24 cellular contexts compared by ENCODE assay signal in the genomic region with DNA sequence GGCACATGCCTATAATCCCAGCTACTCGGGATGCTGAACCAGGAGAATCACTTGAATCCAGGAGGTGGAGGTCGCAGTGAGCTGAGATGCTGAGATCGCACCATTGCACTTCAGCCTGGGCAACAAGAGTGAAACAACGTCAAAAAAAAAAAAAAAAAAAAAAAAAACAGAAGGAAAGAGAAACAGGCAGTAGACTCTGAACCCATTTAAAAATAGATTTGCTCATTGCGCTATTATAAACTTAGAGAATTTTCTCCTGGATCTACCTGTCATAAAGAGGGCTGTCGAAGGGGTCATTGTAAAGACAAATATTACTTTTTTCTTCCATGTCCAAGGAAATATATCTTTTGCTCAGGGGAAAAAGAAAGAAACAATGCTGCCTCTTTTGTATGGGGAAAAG.
A peak's percentile ranks its signal among the peaks of the same experiment; 100 is the strongest.
DNase-seq lines count a peak whose midpoint lies in the region; ATAC-seq, FAIRE-seq and TF ChIP-seq lines count a peak whose summit lies in the region.
"Had no signal": no experiment of that assay in that cellular context is flagged by ENCODE, and none has a peak within 500 bp of the region (broad histone marks: within the 10 kb centered on the region; RNA-seq: fewer than 3 reads in every experiment).

No MANE protein-coding gene starts in this region.

- 0 out of 2 replicates have a peak overlapping the region, but pooled peaks have one; percentile 54 for H2BK5ac ChIP-seq in H1 (ENCODE audit: low read depth, low read length)

- H3K4me3 ChIP-seq in H1 (ENCODE audit: extremely low read depth in 1 of 4, insufficient read depth in 2 of 4, low read depth in 3 of 4, low read length in 4 of 4) (no peak overlapping the region), hepatocyte (no peak overlapping the region), mucosa of descending colon (no peak overlapping the region)
- H3K4me3 ChIP-seq: BLaER1, GM12878 had no signal

- H3K23ac ChIP-seq in H1 (ENCODE audit: insufficient read length) = no peak overlapping the region

- DNase-seq in H1 (ENCODE audit: low read depth in 1 of 2, low spot score in 2 of 2) (no peak), hepatocyte (ENCODE audit: low spot score) (no peak), left lobe of liver (ENCODE audit: low spot score) (no peak), mucosa of descending colon (no peak), NCI-H526 (lab: John Stamatoyannopoulos, UW) (no peak), NCI-H1417 (lab: John Stamatoyannopoulos, UW) (no peak)
- DNase-seq: 8988T; ACHN; BE2C; C1 segment of cervical spinal cord; Caco-2; Calu3; CD4-positive, alpha-beta memory T cell; CD4-positive, CD25-positive, alpha-beta regulatory T cell; DMS79 treated with DMSO at 0.1 percent for 48 hours; GDM1 had no signal

- H3K27me3 ChIP-seq in H1 (replicated peaks in 1 of 4; ENCODE audit: control insufficient read depth in 3 of 4, extremely low read depth in 1 of 4, insufficient read depth in 3 of 4, low read length in 3 of 4) (no peaks in the 10 kb centered on the region; a peak in 1 of 7 replicates), hepatocyte (no peaks in the 10 kb centered on the region)
- H3K27me3 ChIP-seq: BE2C, BLaER1 had no signal

- ATAC-seq in left lobe of liver (peak; percentile 24), mucosa of descending colon (peak; percentile 53), HG02623 (IDR thresholded peaks at IDR 0.05; ENCODE audit: unreplicated experiment) (no peak), GM18870 (IDR thresholded peaks at IDR 0.05; ENCODE audit: unreplicated experiment) (no peak)
- ATAC-seq: GM12878 had no signal

- intact Hi-C loops in mucosa of descending colon (cut with DNase I, micrococcal nuclease) = no loop called here

- POLR2A ChIA-PET in H1 (lab: Charles Lee; ENCODE audit: partially characterized antibody) = interaction anchor here (0.6 kb wide), 1 partner anchor 11 kb away, joined by 3 read pairs; no protein-coding TSS in a partner anchor

- H3K9me2 ChIP-seq in hepatocyte (replicated peaks; ENCODE audit: insufficient read depth) = no peaks in the 10 kb centered on the region

- H3K18ac ChIP-seq in H1 (ENCODE audit: extremely low read depth, low read length) = no peak overlapping the region

- no peaks in the 10 kb centered on the region for H4K20me1 ChIP-seq in H1 (replicated peaks in 1 of 2; ENCODE audit: control insufficient read depth in 1 of 2, insufficient read depth in 2 of 2, low read length in 2 of 2)
- H4K20me1 ChIP-seq in hepatocyte (ENCODE audit: insufficient read depth, poor library complexity, severe bottlenecking) = no peaks in the 10 kb centered on the region
- H4K20me1 ChIP-seq: BLaER1 had no signal

- CTCF ChIA-PET in H1 (lab: Charles Lee; ENCODE audit: partially characterized antibody) = no interaction called here

- H3K9me3 ChIP-seq in H1 (ENCODE audit: insufficient read depth in 2 of 2, low read depth in 1 of 2, low read length in 1 of 2) (no peaks in the 10 kb centered on the region), hepatocyte (ENCODE audit: low read depth) (no peaks in the 10 kb centered on the region), mucosa of descending colon (no peaks in the 10 kb centered on the region)
- H3K9me3 ChIP-seq: BE2C, BLaER1, Caco-2 had no signal

- 92% methylated on average over 5 of the region's 6 CpGs; no CpG with 5 or more reads in 1 of the 2 experiments for WGBS in H1 (ENCODE audit: extremely low coverage in 1 of 2, insufficient coverage in 1 of 2, insufficient read length in 1 of 2, insufficient replicate concordance in 2 of 2, low coverage in 1 of 2, low lambda C conversion rate in 2 of 2, missing lambda C conversion rate in 1 of 2), 2 experiments
- WGBS in hepatocyte (ENCODE audit: low lambda C conversion rate, missing lambda C conversion rate) = 91% methylated on average over 5 of the region's 6 CpGs

- no peaks in the 10 kb centered on the region for H3K79me1 ChIP-seq in H1 (ENCODE audit: low read depth, low read length)

- no peak overlapping the region for H3K4ac ChIP-seq in H1 (replicated peaks; ENCODE audit: insufficient read length, low read depth, low read length)

- no peak overlapping the region for H2AK5ac ChIP-seq in H1 (ENCODE audit: low read depth, low read length)

- H3K79me2 ChIP-seq in H1 (ENCODE audit: control insufficient read depth in 1 of 2, insufficient read depth in 2 of 2, low read length in 2 of 2) = no peaks in the 10 kb centered on the region
- no peaks in the 10 kb centered on the region for H3K79me2 ChIP-seq in hepatocyte

- TF ChIP-seq CTCF in H1 (IDR thresholded peaks at IDR 0.05; ENCODE audit: control extremely low read depth in 1 of 3, insufficient read depth in 1 of 3, low read depth in 1 of 3, low read length in 3 of 3) (no peak), hepatocyte (IDR thresholded peaks at IDR 0.05; ENCODE audit: poor library complexity) (no peak), mucosa of descending colon (IDR thresholded peaks at IDR 0.05) (no peak)

- TF ChIP-seq RAD21 in H1 (IDR thresholded peaks at IDR 0.05 in 1 of 2, conservative IDR thresholded peaks at IDR 0.05 in 1 of 2; ENCODE audit: low read depth in 2 of 2, low read length in 2 of 2) = no peak

- H2AFZ ChIP-seq in H1 (ENCODE audit: low read length) = no peak overlapping the region
- no peak overlapping the region for H2AFZ ChIP-seq in hepatocyte

- H2BK20ac ChIP-seq in H1 (ENCODE audit: low read length) = no peak overlapping the region

- H3K36me3 ChIP-seq in H1 (ENCODE audit: control insufficient read depth in 2 of 4, insufficient read depth in 4 of 4, low read length in 3 of 4) (no peaks in the 10 kb centered on the region), hepatocyte (replicated peaks; ENCODE audit: insufficient read depth, low read depth) (no peaks in the 10 kb centered on the region), mucosa of descending colon (ENCODE audit: low read depth) (no peaks in the 10 kb centered on the region)
- H3K36me3 ChIP-seq: BE2C, BLaER1 had no signal

- no peak overlapping the region for H2BK15ac ChIP-seq in H1 (ENCODE audit: low read length)

- no peak for TF ChIP-seq EP300 in H1 (IDR thresholded peaks at IDR 0.05; ENCODE audit: borderline replicate concordance in 1 of 2, low read depth in 2 of 2, low read length in 2 of 2)

- H3K56ac ChIP-seq in H1 (replicated peaks; ENCODE audit: insufficient read length, low read depth, low read length) = no peak overlapping the region

- H3K9ac ChIP-seq in H1 (replicated peaks in 1 of 4; ENCODE audit: extremely low read depth in 1 of 4, low read depth in 3 of 4, low read length in 3 of 4) = no peak overlapping the region
- H3K9ac ChIP-seq: BLaER1 had no signal

- H3K27ac ChIP-seq in H1 (ENCODE audit: low read depth, low read length) (no peak overlapping the region), hepatocyte (no peak overlapping the region)
- H3K27ac ChIP-seq: BLaER1 had no signal

- no peak overlapping the region for H4K8ac ChIP-seq in H1 (ENCODE audit: extremely low read depth, insufficient read depth, low read length)

- no peak for TF ChIP-seq POLR2A in H1 (IDR thresholded peaks at IDR 0.05; ENCODE audit: control extremely low read depth in 1 of 2, low read depth in 2 of 2, low read length in 2 of 2)

- no peak for FAIRE-seq in H1 (lab: Jason Lieb, UNC)
- FAIRE-seq: A204.1, D721Med, GM12878, GM12892, GM19239 had no signal

- peak overlapping the region; percentile 69; the same call in 1 of the 2 replicates for H2BK12ac ChIP-seq in H1 (ENCODE audit: low read depth, low read length)

- no peak overlapping the region for H3K4me2 ChIP-seq in H1 (ENCODE audit: insufficient read depth in 1 of 2, low read depth in 2 of 2, low read length in 2 of 2)
- H3K4me2 ChIP-seq in hepatocyte = peak overlapping the region; percentile 9
- H3K4me2 ChIP-seq: BLaER1 had no signal

- H4K5ac ChIP-seq in H1 (ENCODE audit: insufficient read length, low read depth, low read length) = no peak overlapping the region

- no peak overlapping the region for H4K91ac ChIP-seq in H1 (replicated peaks; ENCODE audit: insufficient read length, low read length)

- H3K14ac ChIP-seq in H1 (ENCODE audit: insufficient read length) = no peak overlapping the region

- H3K4me1 ChIP-seq in H1 (replicated peaks in 1 of 4; ENCODE audit: control insufficient read depth in 3 of 4, insufficient read depth in 4 of 4, low read length in 3 of 4) (peaks cover 3 to 23% (median 19%) of the 10 kb centered on the region in 4 experiments), hepatocyte (ENCODE audit: insufficient read depth) (no peaks in the 10 kb centered on the region), mucosa of descending colon (ENCODE audit: low read depth) (peaks cover 5% of the 10 kb centered on the region)

- no peak overlapping the region for H2BK120ac ChIP-seq in H1 (replicated peaks; ENCODE audit: low read depth, low read length)

- no peaks in the 10 kb centered on the region for H3K23me2 ChIP-seq in H1 (ENCODE audit: low read depth, low read length)

TF ChIP-seq in H1, 55 proteins besides CTCF, POLR2A, EP300 and RAD21:
- TF ChIP-seq ZNF274 (IDR thresholded peaks at IDR 0.05; ENCODE audit: borderline replicate concordance, extremely low read depth, low read length) (no peak), HDAC2 (IDR thresholded peaks at IDR 0.05; ENCODE audit: borderline replicate concordance in 1 of 2, low read depth in 2 of 2, low read length in 2 of 2) (no peak), MAFK (IDR thresholded peaks at IDR 0.05; ENCODE audit: low read depth, low read length) (no peak), CHD1 (IDR thresholded peaks at IDR 0.05; ENCODE audit: low read depth, low read length) (no peak), BCL11A (IDR thresholded peaks at IDR 0.05; ENCODE audit: low read depth in 2 of 2, low read length in 2 of 2) (no peak), CTBP2 (IDR thresholded peaks at IDR 0.05; ENCODE audit: borderline replicate concordance, insufficient read depth, insufficient read length, low read length) (no peak), PHF8 (conservative IDR thresholded peaks at IDR 0.05; ENCODE audit: low read depth, low read length) (no peak)

Comparison
In these comparisons a context has a peak if more than half of its experiments do, and no peak if none do; other contexts are left out.
1. ATAC-seq: peak in left lobe of liver (single experiment) and mucosa of descending colon (single experiment); none in HG02623 (single experiment) and GM18870 (single experiment).